8 cellular contexts compared by ENCODE assay signal in genomic region chr3:25428003-25428861, GRCh38. TPM values are rescaled to one million over a fixed set of nuclear protein-coding genes. Genes with fewer than 3 reads are reported as not detected.
DNase-seq lines count a peak whose midpoint lies in the region; FAIRE-seq and TF ChIP-seq lines count a peak whose summit lies in the region.

RARB (plus strand) TSS chr3:25428263; CDS start chr3:25428732, 469 bp downstream.

- intact Hi-C loops in colonic mucosa (cut with DNase I) = no loop called here

- dilution Hi-C loops in keratinocyte (cut with MboI; ENCODE audit: extremely low pct_ligation_motif_present, low sequenced_read_pairs) = no loop called here

- TF ChIP-seq CTCF in BE2C (IDR thresholded peaks at IDR 0.05; ENCODE audit: low read depth, low read length) (no peak), colonic mucosa (IDR thresholded peaks at IDR 0.05) (no peak), keratinocyte (optimal IDR thresholded peaks at IDR 0.05 in 1 of 3, IDR thresholded peaks at IDR 0.05 in 1 of 3, conservative IDR thresholded peaks at IDR 0.05 in 1 of 3; ENCODE audit: extremely low read depth in 1 of 3, insufficient read depth in 2 of 3, low read length in 3 of 3) (no peak)

- no peaks in the 10 kb centered on the region for H3K9me1 ChIP-seq in keratinocyte (ENCODE audit: control insufficient read depth, extremely low read depth, insufficient read depth, low read length)

- H3K9ac ChIP-seq in colonic mucosa (ENCODE audit: low read depth in 2 of 2, low read length in 2 of 2) (peak within 1 kb of the TSS; percentile 58 to 59), keratinocyte (ENCODE audit: control insufficient read depth, extremely low read depth, insufficient read depth, low read length) (no peak within 1 kb of the TSS)

- no peaks in the 10 kb centered on the region for H4K20me1 ChIP-seq in keratinocyte (ENCODE audit: control insufficient read depth, extremely low read depth, insufficient read depth, low read length)

- no peaks in the 10 kb centered on the region for H3K79me2 ChIP-seq in keratinocyte (ENCODE audit: control insufficient read depth, insufficient read depth, low read length)

- peak; percentile 24 for DNase-seq in BE2C
- peak; percentile 4 for DNase-seq in GOT3 (lab: John Stamatoyannopoulos, UW)
- peak; percentile 18 for DNase-seq in NCI-H774 (lab: John Stamatoyannopoulos, UW)
- peak; percentile 57 for DNase-seq in colonic mucosa
- peak; percentile 5 for DNase-seq in keratinocyte (ENCODE audit: low read depth, low spot score)
- DNase-seq in activated naive CD4-positive, alpha-beta T cell treated with anti-CD3 and anti-CD28 coated beads, Interleukin-2, amount 50 U/mL, for 16 hours = no peak
- DNase-seq in DMS153 treated with DMSO at 0.1 percent for 48 hours (lab: John Stamatoyannopoulos, UW; ENCODE audit: unreplicated experiment) = no peak

- no peak for FAIRE-seq in keratinocyte (lab: Jason Lieb, UNC)

- peak within 1 kb of the TSS; percentile 53 for H2AFZ ChIP-seq in keratinocyte (ENCODE audit: control insufficient read depth, low read length)

- peak within 1 kb of the TSS; percentile 59 for H3K4me2 ChIP-seq in keratinocyte (ENCODE audit: control insufficient read depth, extremely low read depth, insufficient read depth, low read depth, low read length)

- no peaks in the 10 kb centered on the region for H3K9me3 ChIP-seq in BE2C
- no peaks in the 10 kb centered on the region for H3K9me3 ChIP-seq in colonic mucosa
- no peaks in the 10 kb centered on the region for H3K9me3 ChIP-seq in keratinocyte (ENCODE audit: control insufficient read depth, low read depth, low read length)

- peak within 1 kb of the TSS; percentile 39 for H3K27ac ChIP-seq in colonic mucosa
- H3K27ac ChIP-seq in keratinocyte (ENCODE audit: control insufficient read depth, insufficient read depth, low read length) = no peak within 1 kb of the TSS
- H3K27ac ChIP-seq in skin epidermis = peak within 1 kb of the TSS in 12 of 21 experiments; percentile 6 to 75 (median 40)

- H3K4me1 ChIP-seq in BE2C (no peaks in the 10 kb centered on the region), colonic mucosa (no peaks in the 10 kb centered on the region), keratinocyte (ENCODE audit: control insufficient read depth, extremely low read depth, insufficient read depth, low read length) (peaks cover 11% of the 10 kb centered on the region)

- H3K27me3 ChIP-seq in BE2C (peaks cover 18% of the 10 kb centered on the region), colonic mucosa (no peaks in the 10 kb centered on the region), keratinocyte (ENCODE audit: control insufficient read depth, extremely low read depth, insufficient read depth, low read length) (peaks cover 7% of the 10 kb centered on the region)

- H3K36me3 ChIP-seq in BE2C (no peaks in the 10 kb centered on the region), colonic mucosa (no peaks in the 10 kb centered on the region), keratinocyte (ENCODE audit: control insufficient read depth in 2 of 2, extremely low read depth in 1 of 2, insufficient read depth in 2 of 2, low read length in 2 of 2) (no peaks in the 10 kb centered on the region)

- H3K4me3 ChIP-seq in BE2C (ENCODE audit: low read depth, low read length) = peak within 1 kb of the TSS; percentile 59
- H3K4me3 ChIP-seq in colonic mucosa = peak within 1 kb of the TSS; percentile 29
- peak within 1 kb of the TSS; percentile 12 to 59 (median 36) for H3K4me3 ChIP-seq in keratinocyte (ENCODE audit: control insufficient read depth in 2 of 3, extremely low read depth in 1 of 3, insufficient read depth in 2 of 3, low read depth in 1 of 3, low read length in 3 of 3)
- peak within 1 kb of the TSS; percentile 16 to 45 (median 29) for H3K4me3 ChIP-seq in skin epidermis

RNA-seq across cellular contexts. Expression of gene RARB, which starts in this region (rescaled TPM):
- not detected for polyA plus RNA-seq in BE2C (2012; ENCODE audit: insufficient read depth, insufficient read length, low read depth)
- total RNA-seq in colonic mucosa = under 1 TPM; 0.54 to 0.74 TPM
- polyA plus RNA-seq in keratinocyte = 0.03 to 0.18 TPM (median 0.06 TPM) in 3 replicates
- polyA plus RNA-seq in keratinocyte (2011; ENCODE audit: low read depth) = not detected
- 0.26 and 0.29 TPM in 2 replicates for polyA plus RNA-seq in keratinocyte (2011; cell fraction: cytosol; rRNA removed)
- polyA plus RNA-seq in keratinocyte (2011; cell fraction: nucleus; rRNA removed) = 0.19 and 0.23 TPM in 2 replicates
- 0.21 TPM in 1 of 2 replicates, not detected in the other for polyA plus RNA-seq in keratinocyte (2012; ENCODE audit: low replicate concordance)
- polyA minus RNA-seq in keratinocyte = not detected in 3 replicates
- not detected for polyA minus RNA-seq in keratinocyte (2011; cell fraction: cytosol; rRNA and poly(A)+ RNA removed)
- polyA minus RNA-seq in keratinocyte (2011; cell fraction: nucleus; rRNA and poly(A)+ RNA removed) = 0.54 and 0.63 TPM in 2 replicates

Comparison
In these comparisons a context has a peak if more than half of its experiments do, and no peak if none do; other contexts are left out.
1. Peak in DNase-seq, H3K4me3 ChIP-seq, H3K27ac ChIP-seq and H3K9ac ChIP-seq in colonic mucosa; RNA of the gene not detected or under 1 TPM.
2. Peak in DNase-seq, H3K4me3 ChIP-seq and H3K4me2 ChIP-seq in keratinocyte; RNA of the gene not detected or under 1 TPM.
3. DNase-seq: peak in BE2C (single experiment), GOT3 (single experiment) and NCI-H774 (single experiment); none in activated naive CD4-positive, alpha-beta T cell treated with anti-CD3 and anti-CD28 coated beads, Interleukin-2, amount 50 U/mL, for 16 hours (single experiment) and DMS153 treated with DMSO at 0.1 percent for 48 hours (single experiment).
4. Peak in every context shown above with its lines, with median percentiles within 50 percentile points of each other: H3K4me3 ChIP-seq.